In the genomic region with DNA sequence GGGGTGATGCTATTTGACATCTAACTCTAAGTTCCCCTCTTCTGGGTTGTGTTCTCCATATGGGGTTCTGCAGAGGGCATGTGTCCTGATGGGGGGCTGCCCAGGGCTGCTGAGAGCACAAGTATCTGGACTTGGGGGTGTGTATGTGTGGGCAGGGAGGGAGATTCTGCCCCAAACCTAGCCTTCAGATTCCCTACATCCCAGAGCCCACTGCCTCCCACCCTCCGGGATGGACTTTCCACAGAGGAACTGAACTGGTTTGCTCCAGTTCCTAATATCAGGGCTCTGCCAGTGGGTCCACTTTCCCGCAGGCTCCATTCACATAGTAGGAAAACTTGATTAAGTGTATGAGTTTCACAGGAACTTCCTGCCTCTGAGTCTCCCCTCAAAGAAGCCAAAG, we compare ENCODE assay signal across 29 cellular contexts. TPM values are rescaled to one million over a fixed set of nuclear protein-coding genes. Genes with fewer than 3 reads are reported as not detected.
"Had no signal": no experiment of that assay in that cellular context is flagged by ENCODE, and none has a peak within 500 bp of the region (broad histone marks: within the 10 kb centered on the region; RNA-seq: fewer than 3 reads in every experiment).

No MANE protein-coding gene starts in this region.

- ATAC-seq: foreskin keratinocyte; gastroesophageal sphincter; heart left ventricle; left ventricle myocardium superior; lower lobe of right lung; natural killer cell; stimulated activated naive B cell treated with anti-CD40 and anti-IgM and Interleukin-4, amounts not matched to agents 10 μg/mL and 1 μg/mL and 100 μg/mL, for 72 hours had no signal

- H3K4me3 Mint-ChIP-seq: natural killer cell; neural crest cell; stimulated activated naive B cell treated with anti-CD40 and anti-IgM and Interleukin-4, amounts not matched to agents 10 μg/mL and 1 μg/mL and 100 μg/mL, for 72 hours; stimulated activated naive CD8-positive, alpha-beta T cell treated with anti-CD3 and anti-CD28 coated beads, Interleukin-15, Interleukin-2, amounts not matched to agents 100 ng/mL and 50 ng/mL, for 24 hours had no signal

- H3K36me3 Mint-ChIP-seq: natural killer cell; stimulated activated naive B cell treated with anti-CD40 and anti-IgM and Interleukin-4, amounts not matched to agents 10 μg/mL and 1 μg/mL and 100 μg/mL, for 72 hours had no signal

- H3K27ac ChIP-seq: coronary artery, esophagus muscularis mucosa, foreskin keratinocyte, gastroesophageal sphincter, heart left ventricle, hepatocyte, lower lobe of right lung, parathyroid adenoma, prostate gland, right atrium auricular region, skin epidermis, thoracic aorta, tibial nerve, upper lobe of left lung, uterus had no signal

- H3K4me1 ChIP-seq: prostate gland, uterus had no signal

- H3K9me3 Mint-ChIP-seq: natural killer cell; neural crest cell; stimulated activated naive B cell treated with anti-CD40 and anti-IgM and Interleukin-4, amounts not matched to agents 10 μg/mL and 1 μg/mL and 100 μg/mL, for 72 hours; stimulated activated naive CD8-positive, alpha-beta T cell treated with anti-CD3 and anti-CD28 coated beads, Interleukin-15, Interleukin-2, amounts not matched to agents 100 ng/mL and 50 ng/mL, for 24 hours had no signal

- H3K27me3 ChIP-seq: right atrium auricular region, tibial nerve had no signal

- H3K27ac Mint-ChIP-seq: natural killer cell; stimulated activated naive B cell treated with anti-CD40 and anti-IgM and Interleukin-4, amounts not matched to agents 10 μg/mL and 1 μg/mL and 100 μg/mL, for 72 hours; stimulated activated naive CD8-positive, alpha-beta T cell treated with anti-CD3 and anti-CD28 coated beads, Interleukin-15, Interleukin-2, amounts not matched to agents 100 ng/mL and 50 ng/mL, for 24 hours had no signal

- DNase-seq: dermis blood vessel endothelial cell; effector memory CD4-positive, alpha-beta T cell; foreskin keratinocyte; islet precursor cell; left ventricle myocardium superior; lower lobe of right lung; natural killer cell; stimulated activated CD4-positive, alpha-beta T cell treated with anti-CD3 and anti-CD28 coated beads, Interleukin-15, amount 100 ng/mL, for 24 hours; stimulated activated CD4-positive, alpha-beta T cell treated with anti-CD3 and anti-CD28 coated beads, Interleukin-2, amount 100 ng/mL, for 48 hours; stimulated activated naive B cell treated with anti-CD40 and anti-IgM and Interleukin-4, amounts not matched to agents 10 μg/mL and 1 μg/mL and 100 μg/mL, for 72 hours; upper lobe of left lung; uterus had no signal

- H3K9me3 ChIP-seq: esophagus muscularis mucosa, gastroesophageal sphincter, heart left ventricle, lower lobe of right lung, prostate gland, right atrium auricular region, thoracic aorta, tibial nerve, upper lobe of left lung, uterus had no signal

- H3K36me3 ChIP-seq: esophagus muscularis mucosa, gastroesophageal sphincter, heart left ventricle, lower lobe of right lung, prostate gland, right atrium auricular region, thoracic aorta, tibial nerve, upper lobe of left lung, uterus had no signal

- H3K4me3 ChIP-seq: coronary artery, esophagus muscularis mucosa, gastroesophageal sphincter, heart left ventricle, hepatocyte, lower lobe of right lung, prostate gland, right atrium auricular region, skin epidermis, thoracic aorta, tibial nerve, upper lobe of left lung, uterus had no signal

RNA-seq across cellular contexts. Expression of gene TIFAB, which starts 16.4 kb away (rescaled TPM):
- total RNA-seq: dermis blood vessel endothelial cell, endothelial cell of umbilical vein, epithelial cell of proximal tubule, esophagus muscularis mucosa, fibroblast of lung, foreskin keratinocyte, gastroesophageal sphincter, hepatocyte, left ventricle myocardium superior, neural crest cell, osteoblast, prostate gland, right atrium auricular region, thoracic aorta, tibial nerve had no signal

RNA-seq across cellular contexts. Expression of gene DCANP1, which starts 21.4 kb away (rescaled TPM):
- total RNA-seq: dermis blood vessel endothelial cell, endothelial cell of umbilical vein, epithelial cell of proximal tubule, fibroblast of lung, foreskin keratinocyte, gastroesophageal sphincter, hepatocyte, left ventricle myocardium superior, lower lobe of right lung, neural crest cell, osteoblast, prostate gland, right atrium auricular region, thoracic aorta, tibial nerve, uterus had no signal
